Comparison of ENCODE assay signal across 1 cellular context in genomic region chr6:3660473-3660872, GRCh38.
TF ChIP-seq lines count a peak whose summit lies in the region.

No MANE protein-coding gene starts in this region.

TF ChIP-seq in H1, 55 proteins besides CTCF, POLR2A, EP300 and RAD21:
- TF ChIP-seq MAFK (IDR thresholded peaks at IDR 0.05; ENCODE audit: low read depth, low read length) (no peak), RXRA (IDR thresholded peaks at IDR 0.05; ENCODE audit: insufficient read depth, low read depth, low read length) (no peak), SIX5 (IDR thresholded peaks at IDR 0.05; ENCODE audit: low read depth, low read length) (no peak), NANOG (IDR thresholded peaks at IDR 0.05; ENCODE audit: insufficient read depth, low read depth, low read length, poor library complexity, severe bottlenecking) (no peak), SP1 (IDR thresholded peaks at IDR 0.05; ENCODE audit: low read depth, low read length) (no peak), POU5F1 (IDR thresholded peaks at IDR 0.05; ENCODE audit: low read depth, low read length) (no peak), GTF2F1 (IDR thresholded peaks at IDR 0.05; ENCODE audit: borderline replicate concordance, low read depth, low read length) (no peak), SIN3A (conservative IDR thresholded peaks at IDR 0.05 in 1 of 2, IDR thresholded peaks at IDR 0.05 in 1 of 2; ENCODE audit: low read depth in 1 of 2, low read length in 2 of 2) (no peak), PHF8 (conservative IDR thresholded peaks at IDR 0.05; ENCODE audit: low read depth, low read length) (no peak), ZNF274 (IDR thresholded peaks at IDR 0.05; ENCODE audit: borderline replicate concordance, extremely low read depth, low read length) (no peak), CEBPB (IDR thresholded peaks at IDR 0.05; ENCODE audit: low read depth, low read length) (no peak), TCF12 (IDR thresholded peaks at IDR 0.05; ENCODE audit: low read depth, low read length) (no peak), BCL11A (IDR thresholded peaks at IDR 0.05; ENCODE audit: low read depth in 2 of 2, low read length in 2 of 2) (no peak), POLR2AphosphoS5 (IDR thresholded peaks at IDR 0.05; ENCODE audit: low read depth, low read length) (no peak), TAF1 (IDR thresholded peaks at IDR 0.05; ENCODE audit: low read depth, low read length) (no peak), SP4 (IDR thresholded peaks at IDR 0.05; ENCODE audit: low read length) (no peak), BRCA1 (IDR thresholded peaks at IDR 0.05; ENCODE audit: low read depth, low read length) (no peak), RNF2 (IDR thresholded peaks at IDR 0.05; ENCODE audit: borderline replicate concordance, low read depth, low read length, missing control alignments, poor library complexity, severe bottlenecking) (no peak), JUND (IDR thresholded peaks at IDR 0.05; ENCODE audit: low read length) (no peak)
- TF ChIP-seq, protein P1, sequence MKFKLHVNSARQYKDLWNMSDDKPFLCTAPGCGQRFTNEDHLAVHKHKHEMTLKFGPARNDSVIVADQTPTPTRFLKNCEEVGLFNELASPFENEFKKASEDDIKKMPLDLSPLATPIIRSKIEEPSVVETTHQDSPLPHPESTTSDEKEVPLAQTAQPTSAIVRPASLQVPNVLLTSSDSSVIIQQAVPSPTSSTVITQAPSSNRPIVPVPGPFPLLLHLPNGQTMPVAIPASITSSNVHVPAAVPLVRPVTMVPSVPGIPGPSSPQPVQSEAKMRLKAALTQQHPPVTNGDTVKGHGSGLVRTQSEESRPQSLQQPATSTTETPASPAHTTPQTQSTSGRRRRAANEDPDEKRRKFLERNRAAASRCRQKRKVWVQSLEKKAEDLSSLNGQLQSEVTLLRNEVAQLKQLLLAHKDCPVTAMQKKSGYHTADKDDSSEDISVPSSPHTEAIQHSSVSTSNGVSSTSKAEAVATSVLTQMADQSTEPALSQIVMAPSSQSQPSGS (IDR thresholded peaks at IDR 0.05; ENCODE audit: low read length), result no peak
